Comparison of ENCODE assay signal across 8 cellular contexts in genomic region chr5:154446183-154447073, GRCh38. TPM values are rescaled to one million over a fixed set of nuclear protein-coding genes. Genes with fewer than 3 reads are reported as not detected.
DNase-seq lines count a peak whose midpoint lies in the region; ATAC-seq and TF ChIP-seq lines count a peak whose summit lies in the region.

No MANE protein-coding gene starts in this region.

- WGBS in mesendoderm (ENCODE audit: extremely low coverage, insufficient coverage, low lambda C conversion rate): no CpG with 5 or more reads among the region's 88 CpGs

- peaks cover 37% of the 10 kb centered on the region for H3K36me3 ChIP-seq in DND-41 (ENCODE audit: insufficient read depth, low read length)
- peaks cover 40% of the 10 kb centered on the region for H3K36me3 ChIP-seq in KOPT-K1 (ENCODE audit: insufficient read depth, low read length)
- H3K36me3 ChIP-seq in mesendoderm (ENCODE audit: control insufficient read depth, insufficient read depth, low read length): no peaks in the 10 kb centered on the region

- peak overlapping the region; percentile 80 for H3K56ac ChIP-seq in mesendoderm (ENCODE audit: low read length)

- DNase-seq in DND-41: peak; percentile 56
- DNase-seq in activated CD8-positive, alpha-beta T cell treated with anti-CD3 and anti-CD28 coated beads, Interleukin-2, amount 10 ng/mL, durations not matched to agents 7 days and 5 days: peak; percentile 40
- peak; percentile 31 to 35 (median 31) for DNase-seq in effector memory CD8-positive, alpha-beta T cell
- peak; percentile 65 for DNase-seq in mesendoderm
- DNase-seq in stimulated activated CD8-positive, alpha-beta memory T cell treated with anti-CD3 and anti-CD28 coated beads, Interleukin-15, amount 100 ng/mL, for 24 hours (ENCODE audit: low read depth): peak; percentile 7
- DNase-seq in NCI-H1105 (lab: John Stamatoyannopoulos, UW): no peak

- H3K79me1 ChIP-seq in mesendoderm (ENCODE audit: low read length): peaks cover 8% of the 10 kb centered on the region

- no peak overlapping the region for H2AK5ac ChIP-seq in mesendoderm (ENCODE audit: low read length)

- H4K5ac ChIP-seq in mesendoderm (ENCODE audit: low read length): no peak overlapping the region

- no peak for TF ChIP-seq CTCF in DND-41 (IDR thresholded peaks at IDR 0.05; ENCODE audit: borderline replicate concordance, extremely low read depth, low read length, poor library complexity, severe bottlenecking)

- H2BK120ac ChIP-seq in mesendoderm (ENCODE audit: low read depth, low read length): no peak overlapping the region

- H3K4me1 ChIP-seq in DND-41 (ENCODE audit: insufficient read depth, low read length): peaks cover 42% of the 10 kb centered on the region
- peaks cover 3% of the 10 kb centered on the region for H3K4me1 ChIP-seq in mesendoderm (ENCODE audit: control insufficient read depth, low read depth, low read length)

- CTCF ChIA-PET in activated CD8-positive, alpha-beta T cell treated with anti-CD3 and anti-CD28 coated beads, Interleukin-2, amount 10 ng/mL, durations not matched to agents 7 days and 5 days (lab: Charles Lee): no interaction called here

- peak overlapping the region; percentile 78 for H3K18ac ChIP-seq in mesendoderm (ENCODE audit: low read length)

- H2BK15ac ChIP-seq in mesendoderm (replicated peaks; ENCODE audit: low read depth): no peak overlapping the region

- H3K4me3 ChIP-seq in DND-41 (ENCODE audit: low read depth in 1 of 2, low read length in 2 of 2): peak overlapping the region; percentile 61 to 98
- H3K4me3 ChIP-seq in mesendoderm (ENCODE audit: low read length): peak overlapping the region; percentile 68

- peak overlapping the region; percentile 89 for H3K9ac ChIP-seq in DND-41 (ENCODE audit: low read depth, low read length)
- peak overlapping the region; percentile 72 for H3K9ac ChIP-seq in mesendoderm (ENCODE audit: low read length)

- no peaks in the 10 kb centered on the region for H3K27me3 Mint-ChIP-seq in activated CD8-positive, alpha-beta T cell treated with anti-CD3 and anti-CD28 coated beads, Interleukin-2, amount 10 ng/mL, durations not matched to agents 7 days and 5 days (ENCODE audit: low read depth)
- H3K27me3 Mint-ChIP-seq in effector memory CD8-positive, alpha-beta T cell: no peaks in the 10 kb centered on the region

- peaks cover 42% of the 10 kb centered on the region for H3K36me3 Mint-ChIP-seq in activated CD8-positive, alpha-beta T cell treated with anti-CD3 and anti-CD28 coated beads, Interleukin-2, amount 10 ng/mL, durations not matched to agents 7 days and 5 days (ENCODE audit: low read depth)
- H3K36me3 Mint-ChIP-seq in effector memory CD8-positive, alpha-beta T cell (ENCODE audit: insufficient read depth): peaks cover 24% of the 10 kb centered on the region

- peak overlapping the region; percentile 87 for H3K4me3 Mint-ChIP-seq in activated CD8-positive, alpha-beta T cell treated with anti-CD3 and anti-CD28 coated beads, Interleukin-2, amount 10 ng/mL, durations not matched to agents 7 days and 5 days
- peak overlapping the region; percentile 93 to 100 for H3K4me3 Mint-ChIP-seq in effector memory CD8-positive, alpha-beta T cell

- H3K9me3 ChIP-seq in DND-41 (ENCODE audit: insufficient read depth, low read length, severe bottlenecking) (no peaks in the 10 kb centered on the region), KOPT-K1 (ENCODE audit: insufficient read depth, low read length, poor library complexity, severe bottlenecking) (no peaks in the 10 kb centered on the region)

- H3K27ac ChIP-seq in DND-41 (ENCODE audit: low read length) (peak overlapping the region; percentile 53), KOPT-K1 (ENCODE audit: low read depth, low read length, poor library complexity, severe bottlenecking) (peak overlapping the region; percentile 80), mesendoderm (ENCODE audit: low read depth, low read length) (peak overlapping the region; percentile 43)

- peak overlapping the region; percentile 76 for H3K4ac ChIP-seq in mesendoderm (ENCODE audit: low read depth, low read length)

- H4K20me1 ChIP-seq in DND-41 (ENCODE audit: insufficient read depth, low read length): peaks cover 34% of the 10 kb centered on the region

- no peaks in the 10 kb centered on the region for H3K9me3 Mint-ChIP-seq in activated CD8-positive, alpha-beta T cell treated with anti-CD3 and anti-CD28 coated beads, Interleukin-2, amount 10 ng/mL, durations not matched to agents 7 days and 5 days (ENCODE audit: insufficient read depth)
- no peaks in the 10 kb centered on the region for H3K9me3 Mint-ChIP-seq in effector memory CD8-positive, alpha-beta T cell

- H3K23ac ChIP-seq in mesendoderm (ENCODE audit: low read length): no peak overlapping the region

- peak overlapping the region; percentile 60 for H2AFZ ChIP-seq in DND-41 (ENCODE audit: low read depth, low read length)

- H3K4me1 Mint-ChIP-seq in activated CD8-positive, alpha-beta T cell treated with anti-CD3 and anti-CD28 coated beads, Interleukin-2, amount 10 ng/mL, durations not matched to agents 7 days and 5 days (ENCODE audit: low read depth): peaks cover 44% of the 10 kb centered on the region
- H3K4me1 Mint-ChIP-seq in effector memory CD8-positive, alpha-beta T cell (ENCODE audit: low read depth in 2 of 2): peaks cover 38 to 44% of the 10 kb centered on the region in 2 donors

- POLR2A ChIA-PET in activated CD8-positive, alpha-beta T cell treated with anti-CD3 and anti-CD28 coated beads, Interleukin-2, amount 10 ng/mL, durations not matched to agents 7 days and 5 days (lab: Charles Lee): no interaction called here

- peak overlapping the region; percentile 71 for H3K27ac Mint-ChIP-seq in activated CD8-positive, alpha-beta T cell treated with anti-CD3 and anti-CD28 coated beads, Interleukin-2, amount 10 ng/mL, durations not matched to agents 7 days and 5 days
- H3K27ac Mint-ChIP-seq in effector memory CD8-positive, alpha-beta T cell: peak overlapping the region; percentile 95 to 96

- H3K27me3 ChIP-seq in DND-41 (ENCODE audit: insufficient read depth, low read length, poor library complexity) (no peaks in the 10 kb centered on the region), mesendoderm (ENCODE audit: insufficient read depth, low read length, poor library complexity) (no peaks in the 10 kb centered on the region)

- H3K79me2 ChIP-seq in DND-41 (ENCODE audit: insufficient read depth, low read length): peaks cover 67% of the 10 kb centered on the region
- peaks cover 6% of the 10 kb centered on the region for H3K79me2 ChIP-seq in mesendoderm (ENCODE audit: control insufficient read depth, insufficient read depth, low read length)

- H4K8ac ChIP-seq in mesendoderm (ENCODE audit: low read depth, low read length): no peak overlapping the region

- ATAC-seq in DND-41 (ENCODE audit: insufficient read depth, low read depth) (peak; percentile 22), GM21619 (IDR thresholded peaks at IDR 0.05; ENCODE audit: unreplicated experiment) (peak; percentile 19)
- ATAC-seq in activated CD8-positive, alpha-beta T cell treated with anti-CD3 and anti-CD28 coated beads, Interleukin-2, amount 10 ng/mL, durations not matched to agents 7 days and 5 days: peak; percentile 18
- no peak for ATAC-seq in effector memory CD8-positive, alpha-beta T cell (replicated peaks)

- no peak overlapping the region for H2BK5ac ChIP-seq in mesendoderm (ENCODE audit: low read length)

- H3K4me2 ChIP-seq in DND-41 (ENCODE audit: insufficient read depth, low read length) (peak overlapping the region; percentile 89), mesendoderm (ENCODE audit: low read length) (peak overlapping the region; percentile 73)

RNA-seq across cellular contexts. Expression of gene SAP30L, which starts 0.6 kb away (rescaled TPM):
- 10 to 100 TPM; 40.0 to 40.4 TPM for total RNA-seq in activated CD8-positive, alpha-beta T cell treated with anti-CD3 and anti-CD28 coated beads, Interleukin-2, amount 10 ng/mL, durations not matched to agents 7 days and 5 days
- polyA plus RNA-seq in mesendoderm (2013, experiment 1 of 2): 39.5 TPM
- 35.2 TPM for polyA plus RNA-seq in mesendoderm (2013, experiment 2 of 2)

RNA-seq across cellular contexts. Expression of gene HAND1, which starts 31.6 kb away (rescaled TPM):
- not detected for total RNA-seq in activated CD8-positive, alpha-beta T cell treated with anti-CD3 and anti-CD28 coated beads, Interleukin-2, amount 10 ng/mL, durations not matched to agents 7 days and 5 days
- polyA plus RNA-seq in mesendoderm (2013, experiment 1 of 2): 0.94 TPM
- 0.81 TPM for polyA plus RNA-seq in mesendoderm (2013, experiment 2 of 2)
